In genomic region chr7:314853-315252, GRCh38 we compare ENCODE assay signal across 10 cellular contexts. TPM values are rescaled to one million over a fixed set of nuclear protein-coding genes. Genes with fewer than 3 reads are reported as not detected.
"Had no signal": no experiment of that assay in that cellular context is flagged by ENCODE, and none has a peak within 500 bp of the region (broad histone marks: within the 10 kb centered on the region; RNA-seq: fewer than 3 reads in every experiment).

No MANE protein-coding gene starts in this region.

- H3K4me3 ChIP-seq: GM23248, HAP-1, K562 had no signal

- H3K9me3 ChIP-seq: HAP-1 had no signal

- H3K36me3 ChIP-seq: HAP-1 had no signal

- DNase-seq: GM23248, GOT3, H7, IMR-90, KG1 had no signal

- ATAC-seq: HCT116, K562 had no signal

- H3K27ac ChIP-seq: GM23248 had no signal

- H3K4me1 ChIP-seq: HAP-1 had no signal

RNA-seq across cellular contexts. Expression of gene FOXL3, which starts 24.9 kb away (rescaled TPM):
- total RNA-seq: GM23248, H4, H7, HT-29, IMR-90, K562 had no signal
- polyA plus RNA-seq: GM23248, IMR-90, K562 had no signal
